ENCODE assay signal across 24 cellular contexts in the genomic region with DNA sequence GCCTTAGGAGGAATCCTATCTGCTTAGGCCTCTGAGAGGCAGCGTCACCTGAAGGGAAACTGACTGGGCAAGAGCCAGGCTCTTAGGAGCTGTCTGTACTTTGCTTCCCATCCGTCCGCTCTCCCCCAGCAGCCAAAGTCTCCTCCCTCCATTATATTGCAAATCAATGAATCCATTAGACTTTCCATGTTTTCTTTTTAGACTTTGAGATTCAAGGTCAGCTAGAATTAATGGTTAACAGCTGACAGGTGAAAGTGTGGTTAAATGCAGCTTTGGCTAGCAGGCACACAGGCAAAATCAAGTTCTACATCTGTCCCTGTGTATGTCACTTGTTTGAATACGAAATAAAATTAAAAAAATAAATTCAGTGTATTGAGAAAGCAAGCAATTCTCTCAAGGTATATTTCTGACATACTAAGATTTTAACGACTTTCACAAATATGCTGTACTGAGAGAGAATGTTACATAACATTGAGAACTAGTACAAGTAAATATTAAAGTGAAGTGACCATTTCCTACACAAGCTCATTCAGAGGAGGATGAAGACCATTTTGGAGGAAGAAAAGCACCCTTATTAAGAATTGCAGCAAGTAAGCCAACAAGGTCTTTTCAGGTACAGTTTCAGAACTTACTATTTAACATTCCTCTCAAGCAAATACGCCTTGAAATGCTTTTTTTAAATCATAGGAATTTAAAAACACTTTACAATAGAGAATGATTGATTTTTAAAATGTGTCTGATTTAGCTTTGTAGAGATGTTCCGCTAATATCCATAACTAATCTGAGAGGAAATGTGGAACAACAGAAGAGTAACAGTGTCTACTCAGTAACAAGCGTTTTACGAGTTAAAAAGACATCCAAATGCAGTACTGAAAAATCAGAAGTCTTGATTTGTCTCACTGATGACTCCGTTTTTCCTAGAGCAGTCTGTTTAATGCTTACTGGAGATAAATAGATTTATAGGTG. TPM values are rescaled to one million over a fixed set of nuclear protein-coding genes. Genes with fewer than 3 reads are reported as not detected.
A peak's percentile ranks its signal among the peaks of the same experiment; 100 is the strongest.
DNase-seq lines count a peak whose midpoint lies in the region; ATAC-seq and TF ChIP-seq lines count a peak whose summit lies in the region.
"Had no signal": no experiment of that assay in that cellular context is flagged by ENCODE, and none has a peak within 500 bp of the region (broad histone marks: within the 10 kb centered on the region; RNA-seq: fewer than 3 reads in every experiment).

A gene (plus strand): TSS at position 507 of the 966 bp plus-strand sequence. CDS start 948 bp downstream, outside the sequence.

- H3K36me3 ChIP-seq in body of pancreas (replicated peaks in 1 of 2; ENCODE audit: insufficient read depth in 1 of 2, low read depth in 2 of 2) (no peaks in the 10 kb centered on the region), neural cell (ENCODE audit: insufficient read depth, low read length) (no peaks in the 10 kb centered on the region)
- H3K36me3 ChIP-seq: left ventricle myocardium inferior, MG63, thyroid gland had no signal

- no peak for TF ChIP-seq EP300 in neural cell (conservative IDR thresholded peaks at IDR 0.05; ENCODE audit: poor library complexity, severe bottlenecking)

- peaks cover 30% of the 10 kb centered on the region for H3K4me1 ChIP-seq in body of pancreas
- H3K4me1 ChIP-seq: left ventricle myocardium inferior, thyroid gland had no signal

- no peaks in the 10 kb centered on the region for H3K9me3 ChIP-seq in body of pancreas
- no peaks in the 10 kb centered on the region for H3K9me3 ChIP-seq in neural cell (ENCODE audit: low read length)
- H3K9me3 ChIP-seq: left ventricle myocardium inferior, MG63, thyroid gland had no signal

- peak; percentile 57 for ATAC-seq in body of pancreas
- ATAC-seq in GM19324 (IDR thresholded peaks at IDR 0.05; ENCODE audit: low FRiP score, unreplicated experiment), result no peak
- no peak for ATAC-seq in HG02798 (IDR thresholded peaks at IDR 0.05; ENCODE audit: poor library complexity, unreplicated experiment)
- ATAC-seq: esophagus mucosa, PC-3 had no signal

- no peaks in the 10 kb centered on the region for H4K20me1 ChIP-seq in neural cell (ENCODE audit: insufficient read depth)

- H3K27ac ChIP-seq in body of pancreas, result peak within 1 kb of the TSS; percentile 62 to 87 (median 82)
- no peak within 1 kb of the TSS for H3K27ac ChIP-seq in neural cell (ENCODE audit: low read length)
- H3K27ac ChIP-seq: C4-2B, left ventricle myocardium inferior, thyroid gland had no signal

- no peaks in the 10 kb centered on the region for H3K9me2 ChIP-seq in neural cell (ENCODE audit: insufficient read depth, low read length)

- TF ChIP-seq RAD21 in neural cell (conservative IDR thresholded peaks at IDR 0.05), result no peak

- intact Hi-C loops in Calu3 (cut with micrococcal nuclease; ENCODE audit: unreplicated experiment), result loop anchor here (10.0 kb wide), 1 partner anchor 61 kb away; no protein-coding TSS in a partner anchor
- intact Hi-C loops in body of pancreas (cut with DNase I), result no loop called here

- H3K4me3 ChIP-seq in body of pancreas (peak within 1 kb of the TSS; percentile 4 to 28), neural cell (ENCODE audit: low read length) (peak within 1 kb of the TSS; percentile 17)
- H3K4me3 ChIP-seq: left ventricle myocardium inferior, MG63, thyroid gland had no signal

- CTCF ChIA-PET in Calu3 (lab: Charles Lee), result no interaction called here

- H3K4me3 Mint-ChIP-seq in Calu3 (ENCODE audit: low read depth, unreplicated experiment), result peak within 1 kb of the TSS; percentile 60

- peak within 1 kb of the TSS; percentile 82 for H3K27ac Mint-ChIP-seq in Calu3 (ENCODE audit: unreplicated experiment)
- H3K27ac Mint-ChIP-seq: activated T-helper 2 cell treated with anti-CD3 and anti-CD28 coated beads, Interferon-gamma antibody, Interleukin-2, Interleukin-4, amounts not matched to agents 10 μg/mL and 5 μg/mL and 100 μg/mL, durations not matched to agents 14 hours and 24 hours and 36 hours had no signal

- TF ChIP-seq CTCF in Calu3 (IDR thresholded peaks at IDR 0.05; ENCODE audit: unreplicated experiment) (no peak), body of pancreas (IDR thresholded peaks at IDR 0.05) (no peak), neural cell (IDR thresholded peaks at IDR 0.05; ENCODE audit: poor library complexity, severe bottlenecking) (no peak)

- H2AFZ ChIP-seq in neural cell (ENCODE audit: low read depth, low read length), result no peak within 1 kb of the TSS

- no peaks in the 10 kb centered on the region for H3F3A ChIP-seq in neural cell (ENCODE audit: insufficient read depth, low read length, poor library complexity, severe bottlenecking)

- DNase-seq in Calu3 (no peak), body of pancreas (peak in 3 of 4 donors; percentile 24 to 45 (median 37)), kidney tubule cell (ENCODE audit: low spot score) (peak; percentile 21), NCI-H1436 treated with DMSO at 0.1 percent for 48 hours (lab: John Stamatoyannopoulos, UW) (no peak), amygdala (lab: John Stamatoyannopoulos, UW) (no peak)
- DNase-seq: anterior cingulate cortex, cortex of kidney, DMS53, left ventricle myocardium inferior, MG63, NCI-H2029 treated with DMSO at 0.1 percent for 48 hours, NCI-H524 treated with DMSO at 0.1 percent for 48 hours, occipital lobe, PC-3, thyroid gland had no signal

- no peak within 1 kb of the TSS for H3K4me2 ChIP-seq in neural cell (ENCODE audit: low read length)

- 16 to 19% methylated on average over 10 of the region's 10 CpGs for WGBS in body of pancreas, 2 donors

- no peaks in the 10 kb centered on the region for H3K9me3 Mint-ChIP-seq in Calu3 (ENCODE audit: low read depth, unreplicated experiment)
- H3K9me3 Mint-ChIP-seq: activated T-helper 2 cell treated with anti-CD3 and anti-CD28 coated beads, Interferon-gamma antibody, Interleukin-2, Interleukin-4, amounts not matched to agents 10 μg/mL and 5 μg/mL and 100 μg/mL, durations not matched to agents 14 hours and 24 hours and 36 hours had no signal

- no peaks in the 10 kb centered on the region for H3K79me2 ChIP-seq in neural cell (replicated peaks; ENCODE audit: insufficient read depth, low read length)

- peak in 2 of 3 donors; percentile 38 to 51 for TF ChIP-seq POLR2A in body of pancreas (IDR thresholded peaks at IDR 0.05)

- no peaks in the 10 kb centered on the region for H3K36me3 Mint-ChIP-seq in Calu3 (ENCODE audit: insufficient read depth, unreplicated experiment)

- no TSS peak for BruUV-seq in Calu3 (replicated peaks; lab: Mats Ljungman, UMichigan)

- H3K4me1 Mint-ChIP-seq in Calu3 (ENCODE audit: low read depth, unreplicated experiment), result peaks cover 13% of the 10 kb centered on the region

- no peaks in the 10 kb centered on the region for H3K27me3 Mint-ChIP-seq in Calu3 (ENCODE audit: unreplicated experiment)

- H3K9ac ChIP-seq in neural cell (ENCODE audit: low read length), result no peak within 1 kb of the TSS

- H3K27me3 ChIP-seq in body of pancreas (no peaks in the 10 kb centered on the region), neural cell (ENCODE audit: insufficient read depth, low read depth, low read length) (no peaks in the 10 kb centered on the region)
- H3K27me3 ChIP-seq: MG63, thyroid gland had no signal

TF ChIP-seq in neural cell, 6 proteins besides CTCF, POLR2A, EP300 and RAD21:
- TF ChIP-seq, protein P1, sequence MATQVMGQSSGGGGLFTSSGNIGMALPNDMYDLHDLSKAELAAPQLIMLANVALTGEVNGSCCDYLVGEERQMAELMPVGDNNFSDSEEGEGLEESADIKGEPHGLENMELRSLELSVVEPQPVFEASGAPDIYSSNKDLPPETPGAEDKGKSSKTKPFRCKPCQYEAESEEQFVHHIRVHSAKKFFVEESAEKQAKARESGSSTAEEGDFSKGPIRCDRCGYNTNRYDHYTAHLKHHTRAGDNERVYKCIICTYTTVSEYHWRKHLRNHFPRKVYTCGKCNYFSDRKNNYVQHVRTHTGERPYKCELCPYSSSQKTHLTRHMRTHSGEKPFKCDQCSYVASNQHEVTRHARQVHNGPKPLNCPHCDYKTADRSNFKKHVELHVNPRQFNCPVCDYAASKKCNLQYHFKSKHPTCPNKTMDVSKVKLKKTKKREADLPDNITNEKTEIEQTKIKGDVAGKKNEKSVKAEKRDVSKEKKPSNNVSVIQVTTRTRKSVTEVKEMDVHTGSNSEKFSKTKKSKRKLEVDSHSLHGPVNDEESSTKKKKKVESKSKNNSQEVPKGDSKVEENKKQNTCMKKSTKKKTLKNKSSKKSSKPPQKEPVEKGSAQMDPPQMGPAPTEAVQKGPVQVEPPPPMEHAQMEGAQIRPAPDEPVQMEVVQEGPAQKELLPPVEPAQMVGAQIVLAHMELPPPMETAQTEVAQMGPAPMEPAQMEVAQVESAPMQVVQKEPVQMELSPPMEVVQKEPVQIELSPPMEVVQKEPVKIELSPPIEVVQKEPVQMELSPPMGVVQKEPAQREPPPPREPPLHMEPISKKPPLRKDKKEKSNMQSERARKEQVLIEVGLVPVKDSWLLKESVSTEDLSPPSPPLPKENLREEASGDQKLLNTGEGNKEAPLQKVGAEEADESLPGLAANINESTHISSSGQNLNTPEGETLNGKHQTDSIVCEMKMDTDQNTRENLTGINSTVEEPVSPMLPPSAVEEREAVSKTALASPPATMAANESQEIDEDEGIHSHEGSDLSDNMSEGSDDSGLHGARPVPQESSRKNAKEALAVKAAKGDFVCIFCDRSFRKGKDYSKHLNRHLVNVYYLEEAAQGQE (IDR thresholded peaks at IDR 0.05; ENCODE audit: borderline replicate concordance), result no peak
- no peak for TF ChIP-seq TAF1 (IDR thresholded peaks at IDR 0.05; ENCODE audit: low read depth)
- TF ChIP-seq EZH2 (IDR thresholded peaks at IDR 0.05; ENCODE audit: borderline replicate concordance, insufficient read depth, low read length, poor library complexity, severe bottlenecking), result no peak
- TF ChIP-seq SMC3 (conservative IDR thresholded peaks at IDR 0.05; ENCODE audit: poor library complexity), result no peak
- TF ChIP-seq MXI1 (conservative IDR thresholded peaks at IDR 0.05; ENCODE audit: poor library complexity, severe bottlenecking), result no peak
- TF ChIP-seq POLR2AphosphoS5 (IDR thresholded peaks at IDR 0.05), result no peak

RNA-seq across cellular contexts. Expression of the gene that starts here (rescaled TPM):
- total RNA-seq in Calu3 (2022) (0.38 and 0.86 TPM in 2 replicates), body of pancreas (10 to 100 TPM; 18.4 to 53.1 TPM)
- polyA plus RNA-seq in neural cell, result not detected in 2 replicates
- not detected in 2 replicates for polyA minus RNA-seq in neural cell
- total RNA-seq: A172; activated T-helper 2 cell treated with anti-CD3 and anti-CD28 coated beads, Interferon-gamma antibody, Interleukin-2, Interleukin-4, amounts not matched to agents 10 μg/mL and 5 μg/mL and 100 μg/mL, durations not matched to agents 14 hours and 24 hours and 36 hours; esophagus mucosa; HT1080; occipital lobe; PC-3; skeletal muscle tissue; thyroid gland had no signal

Comparison
In these comparisons a context has a peak if more than half of its experiments do, and no peak if none do; other contexts are left out.
1. RNA of the gene that starts here (total RNA-seq): 18.4 to 53.1 TPM in body of pancreas; 0.38 to 0.86 TPM in Calu3; every median in the first group is over 10 times any median in the second.
2. DNase-seq: peak in body of pancreas (3 of 4) and kidney tubule cell (single experiment); none in Calu3 (single experiment), NCI-H1436 treated with DMSO at 0.1 percent for 48 hours (single experiment) and amygdala (0 of 56).